ENCODE assay signal across 26 cellular contexts in genomic region chr6:56024931-56025330, GRCh38.
DNase-seq lines count a peak whose midpoint lies in the region; TF ChIP-seq lines count a peak whose summit lies in the region.
"Had no signal": no experiment of that assay in that cellular context is flagged by ENCODE, and none has a peak within 500 bp of the region (broad histone marks: within the 10 kb centered on the region; RNA-seq: fewer than 3 reads in every experiment).

No MANE protein-coding gene starts in this region.

- no peaks in the 10 kb centered on the region for H3K36me3 Mint-ChIP-seq in MCF 10A (ENCODE audit: insufficient read depth, unreplicated experiment)
- H3K36me3 Mint-ChIP-seq: activated naive CD8-positive, alpha-beta T cell; memory B cell had no signal

- no peak overlapping the region for H2BK120ac ChIP-seq in mesenchymal stem cell (ENCODE audit: low read depth, low read length)

- in situ Hi-C loops in mammary epithelial cell (cut with MboI; ENCODE audit: low sequenced_read_pairs in 2 of 2) = no loop called here

- TF ChIP-seq CTCF in MCF 10A (IDR thresholded peaks at IDR 0.05; ENCODE audit: unreplicated experiment) (no peak), breast epithelium (IDR thresholded peaks at IDR 0.05) (no peak), mammary epithelial cell (conservative IDR thresholded peaks at IDR 0.05 in 1 of 2, IDR thresholded peaks at IDR 0.05 in 1 of 2; ENCODE audit: extremely low read depth in 1 of 2, insufficient read depth in 1 of 2, low read depth in 1 of 2, low read length in 2 of 2) (no peak), tibial artery (IDR thresholded peaks at IDR 0.05) (no peak)

- H3K36me3 ChIP-seq in breast epithelium = no peaks in the 10 kb centered on the region
- no peaks in the 10 kb centered on the region for H3K36me3 ChIP-seq in mammary epithelial cell (ENCODE audit: insufficient read depth, low read length)
- H3K36me3 ChIP-seq in mesenchymal stem cell (ENCODE audit: control insufficient read depth in 1 of 2, insufficient read depth in 2 of 2, low read depth in 1 of 2, low read length in 2 of 2) = no peaks in the 10 kb centered on the region
- H3K36me3 ChIP-seq in tibial artery = no peaks in the 10 kb centered on the region
- H3K36me3 ChIP-seq in MG63 = no peaks in the 10 kb centered on the region
- H3K36me3 ChIP-seq: neutrophil, spleen had no signal

- H3K27me3 ChIP-seq in breast epithelium (no peaks in the 10 kb centered on the region), mammary epithelial cell (ENCODE audit: insufficient read depth, low read length) (no peaks in the 10 kb centered on the region), mesenchymal stem cell (ENCODE audit: control insufficient read depth in 1 of 2, insufficient read depth in 1 of 2, low read length in 2 of 2) (no peaks in the 10 kb centered on the region), tibial artery (no peaks in the 10 kb centered on the region), MG63 (no peaks in the 10 kb centered on the region)
- H3K27me3 ChIP-seq: neutrophil, spleen had no signal

- H3K9ac ChIP-seq in mammary epithelial cell (ENCODE audit: insufficient read depth, low read length) = no peak overlapping the region
- peak overlapping the region; percentile 16 for H3K9ac ChIP-seq in mesenchymal stem cell (ENCODE audit: low read length)
- H3K9ac ChIP-seq: GM23248, KMS-11, SK-N-SH had no signal

- H3K79me2 ChIP-seq in mammary epithelial cell (ENCODE audit: insufficient read depth, low read length) = no peaks in the 10 kb centered on the region

- no peak for TF ChIP-seq POLR2A in breast epithelium (IDR thresholded peaks at IDR 0.05)

- no peak overlapping the region for H3K4me2 ChIP-seq in mammary epithelial cell (ENCODE audit: insufficient read depth, low read depth, low read length)
- no peak overlapping the region for H3K4me2 ChIP-seq in mesenchymal stem cell (ENCODE audit: low read length, poor library complexity, severe bottlenecking)
- H3K4me2 ChIP-seq: KMS-11, SK-N-SH had no signal

- CTCF ChIA-PET in MCF 10A (lab: Yijun Ruan, JAX) (interaction anchor here (1.0 to 3.3 kb wide), 2 partner anchors 19 to 267 kb away, joined by 3 to 17 read pairs; no protein-coding TSS in a partner anchor), mammary epithelial cell (lab: Charles Lee; ENCODE audit: low non-redundant PET) (no interaction called here)

- WGBS in mammary epithelial cell (ENCODE audit: low coverage, missing lambda C conversion rate) = 94% methylated on average over 5 of the region's 5 CpGs
- 91% methylated on average over 5 of the region's 5 CpGs for WGBS in mesenchymal stem cell

- H3K4me1 Mint-ChIP-seq in MCF 10A (ENCODE audit: insufficient read depth, unreplicated experiment) = peaks cover 5% of the 10 kb centered on the region
- H3K4me1 Mint-ChIP-seq: memory B cell had no signal

- POLR2A ChIA-PET in MCF 10A (lab: Yijun Ruan, JAX) = interaction anchor here (0.7 to 1.0 kb wide), 2 partner anchors 17 to 237 kb away, joined by 3 to 4 read pairs; no protein-coding TSS in a partner anchor

- H4K8ac ChIP-seq in mesenchymal stem cell (ENCODE audit: low read length) = no peak overlapping the region

- H3K23ac ChIP-seq in mesenchymal stem cell (ENCODE audit: low read length in 2 of 2) = no peak overlapping the region

- H3K79me1 ChIP-seq in mesenchymal stem cell (replicated peaks; ENCODE audit: low read length, poor library complexity, severe bottlenecking) = no peaks in the 10 kb centered on the region

- no peak overlapping the region for H3K27ac Mint-ChIP-seq in MCF 10A (ENCODE audit: low read depth, unreplicated experiment)
- H3K27ac Mint-ChIP-seq: activated CD8-positive, alpha-beta T cell treated with anti-CD3 and anti-CD28 coated beads for 36 hours; activated naive CD8-positive, alpha-beta T cell; memory B cell had no signal

- peak; percentile 14 for DNase-seq in MCF 10A (ENCODE audit: unreplicated experiment)
- DNase-seq in breast epithelium (ENCODE audit: low spot score in 2 of 2) = no peak
- DNase-seq in mammary epithelial cell = peak; percentile 23
- DNase-seq in mesenchymal stem cell = no peak
- DNase-seq in tibial artery = no peak
- no peak for DNase-seq in activated CD4-positive, alpha-beta T cell treated with anti-CD3 and anti-CD28 coated beads for 4 hours
- no peak for DNase-seq in MG63
- no peak for DNase-seq in dedifferentiated amniotic fluid mesenchymal stem cell (ENCODE audit: extremely low spot score)
- DNase-seq: activated CD4-positive, alpha-beta T cell treated with anti-CD3 and anti-CD28 coated beads for 1 hour; activated CD8-positive, alpha-beta T cell treated with anti-CD3 and anti-CD28 coated beads for 36 hours; effector CD8-positive, alpha-beta T cell; EL; foreskin fibroblast; GM23248; NCI-H1436; NCI-H2107; NCI-H446; NCI-H774; SK-N-SH; spleen; stimulated activated CD4-positive, alpha-beta T cell treated with anti-CD3 and anti-CD28 coated beads, Interleukin-4, amount 100 ng/mL, for 1 hour had no signal

- no peaks in the 10 kb centered on the region for H4K20me1 ChIP-seq in mammary epithelial cell (ENCODE audit: insufficient read depth, low read length)

- H2BK12ac ChIP-seq in mesenchymal stem cell (ENCODE audit: low read length in 2 of 2) = no peak overlapping the region

- H3K18ac ChIP-seq in mesenchymal stem cell (ENCODE audit: low read depth in 1 of 2, low read length in 2 of 2) = no peak overlapping the region

- H3K4ac ChIP-seq in mesenchymal stem cell (ENCODE audit: low read depth in 1 of 2, low read length in 2 of 2) = no peak overlapping the region

- H3K9me3 ChIP-seq in breast epithelium (no peaks in the 10 kb centered on the region), mammary epithelial cell (replicated peaks; ENCODE audit: insufficient read depth, low read length) (no peaks in the 10 kb centered on the region), mesenchymal stem cell (ENCODE audit: control insufficient read depth, low read length) (peaks cover 3% of the 10 kb centered on the region), tibial artery (no peaks in the 10 kb centered on the region), MG63 (no peaks in the 10 kb centered on the region)
- H3K9me3 ChIP-seq: neutrophil, SK-N-SH had no signal

- H3K9me3 Mint-ChIP-seq in MCF 10A (ENCODE audit: unreplicated experiment) = no peaks in the 10 kb centered on the region

- H4K91ac ChIP-seq in mesenchymal stem cell (ENCODE audit: low read length) = no peak overlapping the region

- dilution Hi-C loops in mammary epithelial cell (cut with HindIII; ENCODE audit: low sequenced_read_pairs) = no loop called here

- BruUV-seq in MCF 10A (replicated peaks; lab: Mats Ljungman, UMichigan) (no TSS peak), mammary epithelial cell (replicated peaks; lab: Mats Ljungman, UMichigan) (no TSS peak)

- H3K27me3 Mint-ChIP-seq in MCF 10A (ENCODE audit: insufficient read depth, unreplicated experiment) = no peaks in the 10 kb centered on the region
- H3K27me3 Mint-ChIP-seq: activated CD8-positive, alpha-beta T cell treated with anti-CD3 and anti-CD28 coated beads for 36 hours; activated naive CD8-positive, alpha-beta T cell; memory B cell had no signal

- no peak overlapping the region for H2BK5ac ChIP-seq in mesenchymal stem cell (ENCODE audit: low read depth, low read length, poor library complexity, severe bottlenecking)

- H3K4me3 Mint-ChIP-seq in MCF 10A (ENCODE audit: unreplicated experiment) = no peak overlapping the region
- H3K4me3 Mint-ChIP-seq: activated CD8-positive, alpha-beta T cell treated with anti-CD3 and anti-CD28 coated beads for 36 hours; activated naive CD8-positive, alpha-beta T cell; memory B cell had no signal

- H3K27ac ChIP-seq in breast epithelium (peak overlapping the region in 1 of 2 donors; percentile 12), mammary epithelial cell (ENCODE audit: insufficient read depth, low read depth, low read length) (no peak overlapping the region), mesenchymal stem cell (ENCODE audit: low read length, poor library complexity, severe bottlenecking) (no peak overlapping the region), tibial artery (peak overlapping the region; percentile 51 to 63)
- H3K27ac ChIP-seq: 22Rv1, GM23248, KMS-11, neutrophil, spleen had no signal

- no peak overlapping the region for H3K4me3 ChIP-seq in breast epithelium
- H3K4me3 ChIP-seq in mammary epithelial cell (replicated peaks in 1 of 3; ENCODE audit: insufficient read depth in 1 of 3, low read depth in 2 of 3, low read length in 3 of 3) = no peak overlapping the region
- H3K4me3 ChIP-seq in mesenchymal stem cell (ENCODE audit: insufficient read depth in 1 of 2, low read depth in 1 of 2, low read length in 2 of 2) = peak overlapping the region in 1 of 2 experiments; percentile 55
- peak overlapping the region; percentile 33 to 35 for H3K4me3 ChIP-seq in tibial artery
- H3K4me3 ChIP-seq in MG63 = no peak overlapping the region
- H3K4me3 ChIP-seq: GM23248, spleen had no signal

- no peak overlapping the region for H2AK5ac ChIP-seq in mesenchymal stem cell (ENCODE audit: low read length, severe bottlenecking)

- no peak overlapping the region for H2BK15ac ChIP-seq in mesenchymal stem cell (ENCODE audit: low read depth, poor library complexity, severe bottlenecking)

- H3K14ac ChIP-seq in mesenchymal stem cell (ENCODE audit: low read length in 2 of 2) = no peak overlapping the region

- H2AFZ ChIP-seq in mammary epithelial cell (ENCODE audit: low read depth, low read length) = no peak overlapping the region
- H2AFZ ChIP-seq in mesenchymal stem cell (ENCODE audit: low read depth, low read length) = no peak overlapping the region
- H2AFZ ChIP-seq: GM23248 had no signal

- H3K4me1 ChIP-seq in breast epithelium (no peaks in the 10 kb centered on the region), mammary epithelial cell (ENCODE audit: insufficient read depth, low read length) (no peaks in the 10 kb centered on the region), mesenchymal stem cell (ENCODE audit: control insufficient read depth, insufficient read depth, low read depth, low read length) (no peaks in the 10 kb centered on the region), tibial artery (peaks cover 0 to 8% (median 0%) of the 10 kb centered on the region in 4 donors)
- H3K4me1 ChIP-seq: spleen had no signal

- intact Hi-C loops in MCF 10A (cut with micrococcal nuclease) (no loop called here), breast epithelium (cut with DNase I; ENCODE audit: low total_unique reads) (no loop called here), mammary epithelial cell (cut with micrococcal nuclease) (no loop called here), tibial artery (cut with DNase I; ENCODE audit: low total_unique reads) (no loop called here)

Comparison
In these comparisons a context has a peak if more than half of its experiments do, and no peak if none do; other contexts are left out.
1. DNase-seq: peak in MCF 10A (single experiment) and mammary epithelial cell (single experiment); none in breast epithelium (0 of 2), mesenchymal stem cell (single experiment), tibial artery (0 of 2), activated CD4-positive, alpha-beta T cell treated with anti-CD3 and anti-CD28 coated beads for 4 hours (0 of 2), MG63 (single experiment) and dedifferentiated amniotic fluid mesenchymal stem cell (single experiment).
2. H3K27ac ChIP-seq: peak in tibial artery (2 of 2); none in mammary epithelial cell (single experiment) and mesenchymal stem cell (single experiment).
3. H3K4me3 ChIP-seq: peak in tibial artery (2 of 2); none in breast epithelium (0 of 3), mammary epithelial cell (0 of 3) and MG63 (single experiment).